ENCODE assay signal across 16 cellular contexts in genomic region chr20:25272223-25273000, GRCh38. TPM values are rescaled to one million over a fixed set of nuclear protein-coding genes. Genes with fewer than 3 reads are reported as not detected.
DNase-seq lines count a peak whose midpoint lies in the region; ATAC-seq and TF ChIP-seq lines count a peak whose summit lies in the region.
"Had no signal": no experiment of that assay in that cellular context is flagged by ENCODE, and none has a peak within 500 bp of the region (broad histone marks: within the 10 kb centered on the region; RNA-seq: fewer than 3 reads in every experiment).

No MANE protein-coding gene starts in this region.

- H3K4me3 ChIP-seq in esophagus muscularis mucosa (no peak overlapping the region), testis (no peak overlapping the region)
- H3K4me3 ChIP-seq: SJCRH30 had no signal

- no peak overlapping the region for H3K4me3 Mint-ChIP-seq in activated naive CD4-positive, alpha-beta T cell treated with anti-CD3 and anti-CD28 coated beads, Interleukin-2, amount 10 ng/mL, durations not matched to agents 7 days and 5 days
- no peak overlapping the region for H3K4me3 Mint-ChIP-seq in natural killer cell
- no peak overlapping the region for H3K4me3 Mint-ChIP-seq in mesothelial cell of epicardium
- H3K4me3 Mint-ChIP-seq: activated CD8-positive, alpha-beta T cell treated with anti-CD3 and anti-CD28 coated beads for 36 hours; activated naive CD8-positive, alpha-beta T cell; naive thymus-derived CD4-positive, alpha-beta T cell had no signal

- no peaks in the 10 kb centered on the region for H3K27me3 Mint-ChIP-seq in activated naive CD4-positive, alpha-beta T cell treated with anti-CD3 and anti-CD28 coated beads, Interleukin-2, amount 10 ng/mL, durations not matched to agents 7 days and 5 days
- H3K27me3 Mint-ChIP-seq in natural killer cell (ENCODE audit: low read depth in 2 of 2), result no peaks in the 10 kb centered on the region
- no peaks in the 10 kb centered on the region for H3K27me3 Mint-ChIP-seq in mesothelial cell of epicardium (ENCODE audit: low read depth)
- H3K27me3 Mint-ChIP-seq: activated CD8-positive, alpha-beta T cell treated with anti-CD3 and anti-CD28 coated beads for 36 hours; activated naive CD8-positive, alpha-beta T cell; naive thymus-derived CD4-positive, alpha-beta T cell had no signal

- 80% methylated on average over 19 of the region's 19 CpGs for WGBS in esophagus muscularis mucosa
- 89 to 91% methylated on average over 19 of the region's 19 CpGs for WGBS in testis, 2 donors

- H3K9me3 Mint-ChIP-seq in activated naive CD4-positive, alpha-beta T cell treated with anti-CD3 and anti-CD28 coated beads, Interleukin-2, amount 10 ng/mL, durations not matched to agents 7 days and 5 days, result no peaks in the 10 kb centered on the region
- H3K9me3 Mint-ChIP-seq in natural killer cell, result no peaks in the 10 kb centered on the region
- no peaks in the 10 kb centered on the region for H3K9me3 Mint-ChIP-seq in mesothelial cell of epicardium
- H3K9me3 Mint-ChIP-seq: activated CD8-positive, alpha-beta T cell treated with anti-CD3 and anti-CD28 coated beads for 36 hours; naive thymus-derived CD4-positive, alpha-beta T cell had no signal

- no peak for TF ChIP-seq EP300 in esophagus muscularis mucosa (IDR thresholded peaks at IDR 0.05)

- intact Hi-C loops in esophagus muscularis mucosa (cut with DNase I), result no loop called here
- intact Hi-C loops in natural killer cell (cut with micrococcal nuclease), result no loop called here
- intact Hi-C loops in testis (cut with DNase I; ENCODE audit: low total_unique reads), result no loop called here

- ATAC-seq in natural killer cell, result no peak
- ATAC-seq in HG02970 (IDR thresholded peaks at IDR 0.05; ENCODE audit: low FRiP score, unreplicated experiment), result no peak
- ATAC-seq: activated CD8-positive, alpha-beta T cell treated with anti-CD3 and anti-CD28 coated beads for 36 hours; naive thymus-derived CD4-positive, alpha-beta T cell had no signal

- no peaks in the 10 kb centered on the region for H3K4me1 Mint-ChIP-seq in activated naive CD4-positive, alpha-beta T cell treated with anti-CD3 and anti-CD28 coated beads, Interleukin-2, amount 10 ng/mL, durations not matched to agents 7 days and 5 days
- H3K4me1 Mint-ChIP-seq in natural killer cell (peaks cover 0 to 6% of the 10 kb centered on the region in 2 donors), mesothelial cell of epicardium (no peaks in the 10 kb centered on the region)

- H3K4me1 ChIP-seq in esophagus muscularis mucosa, result peaks cover 49 to 85% (median 69%) of the 10 kb centered on the region in 4 donors
- peaks cover 20% of the 10 kb centered on the region for H3K4me1 ChIP-seq in testis
- H3K4me1 ChIP-seq: SJCRH30 had no signal

- no peaks in the 10 kb centered on the region for H3K27me3 ChIP-seq in esophagus muscularis mucosa
- H3K27me3 ChIP-seq in testis, result no peaks in the 10 kb centered on the region
- H3K27me3 ChIP-seq: SJCRH30 had no signal

- H3K36me3 Mint-ChIP-seq in activated naive CD4-positive, alpha-beta T cell treated with anti-CD3 and anti-CD28 coated beads, Interleukin-2, amount 10 ng/mL, durations not matched to agents 7 days and 5 days, result peaks cover 17% of the 10 kb centered on the region
- no peaks in the 10 kb centered on the region for H3K36me3 Mint-ChIP-seq in natural killer cell
- H3K36me3 Mint-ChIP-seq in mesothelial cell of epicardium, result peaks cover 29% of the 10 kb centered on the region

- H3K36me3 ChIP-seq in esophagus muscularis mucosa (peaks cover 30 to 84% (median 80%) of the 10 kb centered on the region in 4 donors), testis (ENCODE audit: low read depth, missing control alignments) (no peaks in the 10 kb centered on the region)

- no peak overlapping the region for H3K27ac Mint-ChIP-seq in activated naive CD4-positive, alpha-beta T cell treated with anti-CD3 and anti-CD28 coated beads, Interleukin-2, amount 10 ng/mL, durations not matched to agents 7 days and 5 days
- H3K27ac Mint-ChIP-seq in natural killer cell (no peak overlapping the region), mesothelial cell of epicardium (no peak overlapping the region)
- H3K27ac Mint-ChIP-seq: activated CD8-positive, alpha-beta T cell treated with anti-CD3 and anti-CD28 coated beads for 36 hours; activated naive CD8-positive, alpha-beta T cell had no signal

- TF ChIP-seq CTCF in esophagus muscularis mucosa (IDR thresholded peaks at IDR 0.05) (no peak), natural killer cell (IDR thresholded peaks at IDR 0.05) (no peak), testis (IDR thresholded peaks at IDR 0.05) (no peak), mesothelial cell of epicardium (IDR thresholded peaks at IDR 0.05; ENCODE audit: unreplicated experiment) (no peak)

- CTCF ChIA-PET in activated naive CD4-positive, alpha-beta T cell treated with anti-CD3 and anti-CD28 coated beads, Interleukin-2, amount 10 ng/mL, durations not matched to agents 7 days and 5 days (lab: Charles Lee), result no interaction called here

- no peak for TF ChIP-seq POLR2A in esophagus muscularis mucosa (IDR thresholded peaks at IDR 0.05; ENCODE audit: low read depth)
- no peak for TF ChIP-seq POLR2A in testis (IDR thresholded peaks at IDR 0.05)

- H3K9me3 ChIP-seq in esophagus muscularis mucosa (no peaks in the 10 kb centered on the region), testis (no peaks in the 10 kb centered on the region)
- H3K9me3 ChIP-seq: SJCRH30 had no signal

- DNase-seq in activated naive CD4-positive, alpha-beta T cell treated with anti-CD3 and anti-CD28 coated beads, Interleukin-2, amount 50 U/mL, for 16 hours, result peak; percentile 1
- DNase-seq in activated naive CD4-positive, alpha-beta T cell treated with anti-CD3 and anti-CD28 coated beads, Interleukin-2, amount 10 ng/mL, durations not matched to agents 7 days and 5 days, result no peak
- DNase-seq in esophagus muscularis mucosa (ENCODE audit: extremely low spot score) (no peak), natural killer cell (peak; percentile 10), testis (peak; percentile 12), NCI-H524 (lab: John Stamatoyannopoulos, UW) (no peak), mesothelial cell of epicardium (ENCODE audit: low spot score in 2 of 2, unreplicated experiment in 2 of 2) (no peak)
- DNase-seq: activated CD8-positive, alpha-beta T cell treated with anti-CD3 and anti-CD28 coated beads for 36 hours; COR-L47; naive thymus-derived CD4-positive, alpha-beta T cell; NCI-H2107; SJCRH30; stimulated activated CD4-positive, alpha-beta T cell treated with anti-CD3 and anti-CD28 coated beads, Interleukin-4, amount 100 ng/mL, for 4 hours; T-helper 9 cell had no signal

- H3K27ac ChIP-seq in esophagus muscularis mucosa (replicated peaks in 1 of 4), result peak overlapping the region; percentile 79 to 86 (median 84)
- H3K27ac ChIP-seq in testis, result peak overlapping the region in 1 of 2 donors; percentile 13
- H3K27ac ChIP-seq: SJCRH30 had no signal

RNA-seq across cellular contexts. Expression of gene PYGB, which starts 24.5 kb away (rescaled TPM):
- total RNA-seq in esophagus muscularis mucosa (100 to 1,000 TPM; 398 to 632 (median 462) TPM), natural killer cell (10 to 100 TPM; 39.4 to 55.4 (median 47.0) TPM), testis (10 to 100 TPM; 91.5 TPM), mesothelial cell of epicardium (46.6 to 48.0 TPM (median 47.4 TPM) in 3 replicates)
- polyA plus RNA-seq in testis (ENCODE audit: insufficient read depth, low read depth, low replicate concordance), result 50.8 TPM

Comparison
In these comparisons a context has a peak if more than half of its experiments do, and no peak if none do; other contexts are left out.
1. DNase-seq: peak in activated naive CD4-positive, alpha-beta T cell treated with anti-CD3 and anti-CD28 coated beads, Interleukin-2, amount 50 U/mL, for 16 hours (single experiment), natural killer cell (single experiment) and testis (single experiment); none in activated naive CD4-positive, alpha-beta T cell treated with anti-CD3 and anti-CD28 coated beads, Interleukin-2, amount 10 ng/mL, durations not matched to agents 7 days and 5 days (single experiment), esophagus muscularis mucosa (single experiment), NCI-H524 (0 of 2) and mesothelial cell of epicardium (0 of 2).